In genomic region chr10:112182808-112183328, GRCh38 we compare ENCODE assay signal across 2 cellular contexts.
TF ChIP-seq lines count a peak whose summit lies in the region.

No MANE protein-coding gene starts in this region.

TF ChIP-seq in A549, 52 proteins besides CTCF, POLR2A, EP300 and RAD21 (continued from another document):
- no peak for TF ChIP-seq REST (IDR thresholded peaks at IDR 0.05)
TF ChIP-seq in A549: peak in this region for 1.

TF ChIP-seq in GM12878, 131 proteins besides CTCF, POLR2A, EP300 and RAD21:
- TF ChIP-seq PRDM15 (CRISPR knock-in tag; IDR thresholded peaks at IDR 0.05) (no peak), NR2C2 (IDR thresholded peaks at IDR 0.05; ENCODE audit: borderline replicate concordance, control insufficient read depth, insufficient read length, low read depth) (no peak), TCF12 (IDR thresholded peaks at IDR 0.05; ENCODE audit: low read depth, low read length) (no peak), RCOR1 (conservative IDR thresholded peaks at IDR 0.05; ENCODE audit: low read depth, low read length) (no peak), MLLT1 (IDR thresholded peaks at IDR 0.05) (no peak), SMARCA5 (IDR thresholded peaks at IDR 0.05) (0 out of 2 replicates have a peak, but pooled peaks have one; percentile 28), MTA3 (IDR thresholded peaks at IDR 0.05; ENCODE audit: borderline replicate concordance, low read length) (no peak), ZSCAN29 (IDR thresholded peaks at IDR 0.05) (no peak), ZBTB11 (CRISPR knock-in tag; IDR thresholded peaks at IDR 0.05) (no peak), CUX1 (IDR thresholded peaks at IDR 0.05; ENCODE audit: insufficient replicate concordance, low read depth, low read length) (no peak), RAD51 (IDR thresholded peaks at IDR 0.05) (no peak), ZNF217 (IDR thresholded peaks at IDR 0.05) (peak; percentile 28; the same call in 1 of the 2 replicates), SPI1 (IDR thresholded peaks at IDR 0.05; ENCODE audit: borderline replicate concordance, insufficient read depth, low read depth, low read length) (peak; percentile 29; the same call in 1 of the 2 replicates), NFYA (IDR thresholded peaks at IDR 0.05; ENCODE audit: borderline replicate concordance, low read depth, low read length) (no peak), BCL3 (IDR thresholded peaks at IDR 0.05; ENCODE audit: borderline replicate concordance, insufficient read depth, low read depth, low read length, poor library complexity, severe bottlenecking) (no peak), ZZZ3 (IDR thresholded peaks at IDR 0.05; ENCODE audit: control insufficient read depth, insufficient read length, low read depth) (no peak), FOXK2 (IDR thresholded peaks at IDR 0.05) (no peak), EED (IDR thresholded peaks at IDR 0.05; ENCODE audit: low read depth) (no peak), BHLHE40 (IDR thresholded peaks at IDR 0.05; ENCODE audit: borderline replicate concordance in 1 of 2, low read depth in 2 of 2, low read length in 1 of 2) (no peak), ATF3 (IDR thresholded peaks at IDR 0.05; ENCODE audit: borderline replicate concordance, extremely low read depth, low read depth, low read length) (no peak), RELA (IDR thresholded peaks at IDR 0.05; ENCODE audit: borderline replicate concordance, partially characterized antibody) (no peak), ELK1 (IDR thresholded peaks at IDR 0.05; ENCODE audit: low read depth, low read length) (no peak), BRCA1 (IDR thresholded peaks at IDR 0.05; ENCODE audit: low read depth, low read length) (no peak), POLR2AphosphoS5 (IDR thresholded peaks at IDR 0.05; ENCODE audit: low read length) (no peak), SUZ12 (IDR thresholded peaks at IDR 0.05; ENCODE audit: unreplicated experiment) (no peak), NBN (IDR thresholded peaks at IDR 0.05) (no peak)
